Comparison of ENCODE assay signal across 1 cellular context in the genomic region with DNA sequence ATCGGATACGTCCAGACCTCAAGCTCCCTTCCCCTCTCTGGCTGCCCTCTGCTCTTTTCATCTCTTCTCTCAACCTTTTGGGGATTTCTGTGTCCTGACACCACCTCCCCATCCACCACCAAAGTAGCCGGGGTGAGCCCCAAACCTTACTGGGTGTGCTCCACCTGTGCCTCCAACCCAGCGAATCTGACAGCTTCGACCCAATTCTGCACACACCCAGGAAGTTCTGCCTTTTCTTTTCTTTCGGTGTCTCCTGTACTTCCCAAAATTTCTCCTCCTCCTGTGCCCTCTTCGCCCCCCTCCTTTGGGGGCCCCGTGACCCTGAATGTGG.
TF ChIP-seq lines count a peak whose summit lies in the region.

No MANE protein-coding gene starts in this region.

TF ChIP-seq in HCT116, 20 proteins besides CTCF, POLR2A, EP300 and RAD21:
- TF ChIP-seq, protein P1, sequence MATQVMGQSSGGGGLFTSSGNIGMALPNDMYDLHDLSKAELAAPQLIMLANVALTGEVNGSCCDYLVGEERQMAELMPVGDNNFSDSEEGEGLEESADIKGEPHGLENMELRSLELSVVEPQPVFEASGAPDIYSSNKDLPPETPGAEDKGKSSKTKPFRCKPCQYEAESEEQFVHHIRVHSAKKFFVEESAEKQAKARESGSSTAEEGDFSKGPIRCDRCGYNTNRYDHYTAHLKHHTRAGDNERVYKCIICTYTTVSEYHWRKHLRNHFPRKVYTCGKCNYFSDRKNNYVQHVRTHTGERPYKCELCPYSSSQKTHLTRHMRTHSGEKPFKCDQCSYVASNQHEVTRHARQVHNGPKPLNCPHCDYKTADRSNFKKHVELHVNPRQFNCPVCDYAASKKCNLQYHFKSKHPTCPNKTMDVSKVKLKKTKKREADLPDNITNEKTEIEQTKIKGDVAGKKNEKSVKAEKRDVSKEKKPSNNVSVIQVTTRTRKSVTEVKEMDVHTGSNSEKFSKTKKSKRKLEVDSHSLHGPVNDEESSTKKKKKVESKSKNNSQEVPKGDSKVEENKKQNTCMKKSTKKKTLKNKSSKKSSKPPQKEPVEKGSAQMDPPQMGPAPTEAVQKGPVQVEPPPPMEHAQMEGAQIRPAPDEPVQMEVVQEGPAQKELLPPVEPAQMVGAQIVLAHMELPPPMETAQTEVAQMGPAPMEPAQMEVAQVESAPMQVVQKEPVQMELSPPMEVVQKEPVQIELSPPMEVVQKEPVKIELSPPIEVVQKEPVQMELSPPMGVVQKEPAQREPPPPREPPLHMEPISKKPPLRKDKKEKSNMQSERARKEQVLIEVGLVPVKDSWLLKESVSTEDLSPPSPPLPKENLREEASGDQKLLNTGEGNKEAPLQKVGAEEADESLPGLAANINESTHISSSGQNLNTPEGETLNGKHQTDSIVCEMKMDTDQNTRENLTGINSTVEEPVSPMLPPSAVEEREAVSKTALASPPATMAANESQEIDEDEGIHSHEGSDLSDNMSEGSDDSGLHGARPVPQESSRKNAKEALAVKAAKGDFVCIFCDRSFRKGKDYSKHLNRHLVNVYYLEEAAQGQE (IDR thresholded peaks at IDR 0.05; ENCODE audit: low read depth): no peak
- TF ChIP-seq ELF1 (IDR thresholded peaks at IDR 0.05; ENCODE audit: borderline replicate concordance, low read depth): no peak
- no peak for TF ChIP-seq JUND (IDR thresholded peaks at IDR 0.05)
- TF ChIP-seq CEBPB (IDR thresholded peaks at IDR 0.05; ENCODE audit: low read depth): no peak
- TF ChIP-seq EGR1 (IDR thresholded peaks at IDR 0.05; ENCODE audit: low read depth): no peak
- TF ChIP-seq, protein P2, sequence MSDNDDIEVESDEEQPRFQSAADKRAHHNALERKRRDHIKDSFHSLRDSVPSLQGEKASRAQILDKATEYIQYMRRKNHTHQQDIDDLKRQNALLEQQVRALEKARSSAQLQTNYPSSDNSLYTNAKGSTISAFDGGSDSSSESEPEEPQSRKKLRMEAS (IDR thresholded peaks at IDR 0.05): no peak
- TF ChIP-seq FOSL1 (IDR thresholded peaks at IDR 0.05; ENCODE audit: low read depth): no peak
- no peak for TF ChIP-seq TCF7L2 (IDR thresholded peaks at IDR 0.05; ENCODE audit: borderline replicate concordance, extremely low read depth, insufficient read depth, insufficient read length)
- no peak for TF ChIP-seq SRF (IDR thresholded peaks at IDR 0.05; ENCODE audit: low read depth)
- TF ChIP-seq POLR2AphosphoS5 (IDR thresholded peaks at IDR 0.05; ENCODE audit: low read depth, low read length): no peak
- TF ChIP-seq EZH2 (IDR thresholded peaks at IDR 0.05): no peak
- no peak for TF ChIP-seq SIN3A (IDR thresholded peaks at IDR 0.05; ENCODE audit: low read depth)
- TF ChIP-seq YY1 (IDR thresholded peaks at IDR 0.05; ENCODE audit: extremely low read depth, insufficient replicate concordance, low read depth, low read length): no peak
- no peak for TF ChIP-seq CBX3 (IDR thresholded peaks at IDR 0.05; ENCODE audit: low read depth)
- TF ChIP-seq, protein P3, sequence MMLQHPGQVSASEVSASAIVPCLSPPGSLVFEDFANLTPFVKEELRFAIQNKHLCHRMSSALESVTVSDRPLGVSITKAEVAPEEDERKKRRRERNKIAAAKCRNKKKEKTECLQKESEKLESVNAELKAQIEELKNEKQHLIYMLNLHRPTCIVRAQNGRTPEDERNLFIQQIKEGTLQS (IDR thresholded peaks at IDR 0.05): no peak
